8 cellular contexts compared by ENCODE assay signal in the genomic region with DNA sequence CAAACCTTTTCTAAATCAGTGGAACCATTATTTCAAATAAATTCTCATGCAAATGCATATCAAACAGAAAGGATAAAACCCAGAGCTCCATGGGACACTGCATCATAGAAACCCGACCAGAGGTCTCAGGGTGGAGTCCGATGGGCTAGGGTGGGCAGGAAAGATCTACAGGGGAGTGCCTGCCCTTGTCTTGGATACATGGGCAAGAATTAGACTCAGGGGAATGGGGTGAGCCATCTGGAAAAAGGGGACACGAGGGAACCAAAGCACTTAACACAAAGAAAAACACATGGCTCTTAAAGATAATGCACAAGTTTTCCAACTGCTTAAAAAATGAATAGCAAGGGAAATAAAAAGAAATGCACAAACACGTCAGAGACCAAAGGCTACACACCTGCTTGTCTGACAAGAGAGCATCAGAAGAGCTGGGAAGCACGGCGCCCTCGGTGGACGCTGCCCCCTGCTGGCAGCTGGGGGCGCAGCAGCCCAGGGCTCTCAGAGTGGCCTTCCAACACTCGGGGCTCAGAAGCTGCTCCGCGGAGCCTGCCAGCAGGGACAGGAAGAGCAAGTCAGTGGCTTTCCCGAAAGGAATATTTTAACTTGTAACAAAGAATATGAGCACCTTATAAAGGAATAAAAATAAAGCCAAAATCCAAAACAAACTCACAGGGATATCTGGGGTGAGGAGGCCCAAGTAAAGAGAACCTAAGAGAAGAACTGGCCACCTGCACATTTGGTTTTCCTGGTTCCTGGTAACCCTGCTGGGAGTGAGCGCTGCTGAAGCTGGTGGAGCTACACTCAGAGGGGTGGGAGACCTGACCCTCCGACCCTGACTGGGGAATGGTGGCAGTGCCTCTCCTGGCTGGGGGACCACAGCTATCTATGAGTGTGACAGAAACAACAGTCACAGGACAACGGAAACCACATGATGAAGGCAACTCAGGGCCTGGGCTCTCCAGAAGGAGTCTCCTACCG. TPM values are rescaled to one million over a fixed set of nuclear protein-coding genes. Genes with fewer than 3 reads are reported as not detected.
A peak's percentile ranks its signal among the peaks of the same experiment; 100 is the strongest.
DNase-seq lines count a peak whose midpoint lies in the region; ATAC-seq and TF ChIP-seq lines count a peak whose summit lies in the region.

No MANE protein-coding gene starts in this region.

- no peaks in the 10 kb centered on the region for H3K9me3 ChIP-seq in tibial nerve

- no peak overlapping the region for H3K27ac ChIP-seq in tibial nerve

- H3K4me1 ChIP-seq in tibial nerve: peaks cover 0 to 7% (median 0%) of the 10 kb centered on the region in 4 donors

- no peaks in the 10 kb centered on the region for H3K27me3 Mint-ChIP-seq in osteocyte (ENCODE audit: unreplicated experiment)

- H3K4me3 Mint-ChIP-seq in osteocyte (ENCODE audit: unreplicated experiment): no peak overlapping the region

- no peak for TF ChIP-seq POLR2A in tibial nerve (IDR thresholded peaks at IDR 0.05)

- H3K36me3 Mint-ChIP-seq in osteocyte (ENCODE audit: unreplicated experiment): peaks cover 46% of the 10 kb centered on the region

- TF ChIP-seq CTCF in osteocyte (IDR thresholded peaks at IDR 0.05): peak; percentile 100
- peak; percentile 87 to 98 (median 96) for TF ChIP-seq CTCF in tibial nerve (IDR thresholded peaks at IDR 0.05)

- H3K36me3 ChIP-seq in tibial nerve: peaks cover 0 to 83% (median 4%) of the 10 kb centered on the region in 3 donors

- no peak for TF ChIP-seq EP300 in tibial nerve (IDR thresholded peaks at IDR 0.05)

- H3K9me3 Mint-ChIP-seq in osteocyte (ENCODE audit: unreplicated experiment): peaks cover 5% of the 10 kb centered on the region

- H3K4me3 ChIP-seq in tibial nerve: no peak overlapping the region

- DNase-seq in D341Med (ENCODE audit: low spot score) (peak; percentile 95), HUDEP-2 (lab: John Stamatoyannopoulos, UW; ENCODE audit: unreplicated experiment in 76 of 76) (peak in 70 of 76 experiments; percentile 1 to 78 (median 47)), RPMI7951 (ENCODE audit: low read depth) (peak; percentile 55), foreskin melanocyte (peak; percentile 51), osteocyte (ENCODE audit: extremely low spot score, unreplicated experiment) (peak; percentile 90), tibial nerve (ENCODE audit: low spot score in 2 of 2) (peak; percentile 46 to 50)
- DNase-seq in activated T-helper 9 cell treated with anti-CD3 and anti-CD28 coated beads, Interleukin-2, amount 50 U/mL, for 16 hours (ENCODE audit: low read depth): peak; percentile 68

- WGBS in tibial nerve, 2 donors: 39 to 41% methylated on average over 17 of the region's 17 CpGs

- no peak overlapping the region for H3K27ac Mint-ChIP-seq in osteocyte (ENCODE audit: unreplicated experiment)

- peaks cover 2% of the 10 kb centered on the region for H3K4me1 Mint-ChIP-seq in osteocyte (ENCODE audit: unreplicated experiment)

- no peaks in the 10 kb centered on the region for H3K27me3 ChIP-seq in tibial nerve

- peak; percentile 78 for ATAC-seq in GM21367 (IDR thresholded peaks at IDR 0.05; ENCODE audit: unreplicated experiment)

RNA-seq across cellular contexts. Expression of a gene that starts 54.5 kb away (rescaled TPM):
- total RNA-seq in RPMI7951 (2014; rRNA removed; shearing (Covaris generic)): 49.3 and 65.7 TPM in 2 replicates
- total RNA-seq in osteocyte: 0.13 and 0.37 TPM in 2 replicates
- 1 to 10 TPM in 1 of 4 donors, not detected in 3; 4.7 TPM for total RNA-seq in tibial nerve
